ENCODE assay signal across 11 cellular contexts in the genomic region with DNA sequence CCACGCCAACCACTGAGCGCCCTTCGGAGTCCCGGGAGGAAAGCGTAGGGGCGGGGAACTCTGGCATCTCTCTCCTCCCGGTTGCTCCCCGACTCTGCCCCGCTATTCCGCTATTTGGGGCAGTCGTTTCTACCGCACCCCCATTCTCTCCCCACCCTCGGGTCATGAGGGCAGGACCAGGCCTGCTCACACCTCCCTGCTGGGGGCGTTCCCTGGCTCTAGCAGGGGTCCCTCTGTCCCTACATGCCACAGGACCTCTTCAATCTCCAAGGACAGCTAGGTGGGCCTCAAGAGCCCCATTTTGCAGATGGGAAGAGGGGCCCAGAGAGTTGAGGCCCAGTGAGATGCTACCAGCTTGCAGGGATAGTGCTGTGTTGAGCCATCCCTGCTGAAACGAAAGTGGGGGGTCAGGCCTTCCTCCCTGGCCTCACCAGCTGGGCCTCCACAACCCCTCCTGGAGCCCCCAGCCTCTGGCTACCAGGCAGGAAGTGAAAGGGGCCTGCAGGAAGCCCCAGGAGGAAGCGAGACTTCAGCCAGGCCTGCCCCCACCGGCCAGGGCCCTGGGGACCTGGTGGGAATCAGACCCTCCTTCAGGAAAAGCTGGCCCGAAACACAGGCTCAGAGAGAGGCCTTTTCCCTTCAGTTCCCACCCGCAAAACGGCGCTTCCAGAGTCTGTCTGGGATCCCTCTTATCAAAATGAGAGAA. TPM values are rescaled to one million over a fixed set of nuclear protein-coding genes. Genes with fewer than 3 reads are reported as not detected.
DNase-seq lines count a peak whose midpoint lies in the region; ATAC-seq lines count a peak whose summit lies in the region.
"Had no signal": no experiment of that assay in that cellular context is flagged by ENCODE, and none has a peak within 500 bp of the region (broad histone marks: within the 10 kb centered on the region; RNA-seq: fewer than 3 reads in every experiment).

No MANE protein-coding gene starts in this region.

- no peak overlapping the region for H3K9ac ChIP-seq in skeletal muscle satellite cell (ENCODE audit: low read depth, low read length)

- H3K9me3 ChIP-seq in skeletal muscle satellite cell (replicated peaks; ENCODE audit: low read length), result no peaks in the 10 kb centered on the region
- H3K9me3 ChIP-seq: adrenal gland, neutrophil had no signal

- H3K36me3 ChIP-seq in skeletal muscle satellite cell (ENCODE audit: insufficient read depth, low read length), result no peaks in the 10 kb centered on the region
- H3K36me3 ChIP-seq: adrenal gland, neutrophil had no signal

- H3K4me3 ChIP-seq in skeletal muscle satellite cell (ENCODE audit: low read length), result no peak overlapping the region

- peaks cover 14% of the 10 kb centered on the region for H3K4me1 ChIP-seq in skeletal muscle satellite cell (ENCODE audit: control insufficient read depth, insufficient read depth, low read length)

- peak; percentile 22 for ATAC-seq in GM19025 (IDR thresholded peaks at IDR 0.05; ENCODE audit: low read depth, unreplicated experiment)
- peak; percentile 13 for ATAC-seq in HG02852 (IDR thresholded peaks at IDR 0.05; ENCODE audit: unreplicated experiment)
- no peak for ATAC-seq in HG02870 (IDR thresholded peaks at IDR 0.05; ENCODE audit: unreplicated experiment)

- peaks cover 26% of the 10 kb centered on the region for H3K27me3 ChIP-seq in skeletal muscle satellite cell (ENCODE audit: control insufficient read depth, insufficient read depth, low read length)

- H3K4me2 ChIP-seq in skeletal muscle satellite cell (ENCODE audit: low read length), result peak overlapping the region; percentile 97

- peak overlapping the region; percentile 44 for H3K27ac ChIP-seq in caudate nucleus (ENCODE audit: low read depth, low read length)
- H3K27ac ChIP-seq: neutrophil had no signal

- DNase-seq in caudate nucleus (lab: John Stamatoyannopoulos, UW), result peak in 7 of 61 donors; percentile 9 to 44 (median 20)
- DNase-seq in kidney tubule cell (ENCODE audit: low spot score), result no peak
- no peak for DNase-seq in NCI-H2227 treated with DMSO at 0.1 percent for 48 hours (lab: John Stamatoyannopoulos, UW)
- no peak for DNase-seq in NCI-H128 (lab: John Stamatoyannopoulos, UW; ENCODE audit: unreplicated experiment)

RNA-seq across cellular contexts. Expression of a gene that starts 5.5 kb away (rescaled TPM):
- total RNA-seq in skeletal muscle satellite cell (2012; rRNA removed), result not detected in 2 replicates

RNA-seq across cellular contexts. Expression of a gene that starts 6.2 kb away (rescaled TPM):
- total RNA-seq in skeletal muscle satellite cell (2012; rRNA removed), result under 0.01 TPM in 2 replicates

RNA-seq across cellular contexts. Expression of a gene that starts 26.5 kb away (rescaled TPM):
- 12.4 and 14.9 TPM in 2 replicates for total RNA-seq in skeletal muscle satellite cell (2012; rRNA removed)

RNA-seq across cellular contexts. Expression of a gene that starts 48.8 kb away (rescaled TPM):
- total RNA-seq in skeletal muscle satellite cell (2012; rRNA removed), result under 0.01 TPM in 1 of 2 replicates, not detected in the other
- total RNA-seq: HT1080 had no signal
